10 cellular contexts compared by ENCODE assay signal in genomic region chr15:63190993-63191392, GRCh38. TPM values are rescaled to one million over a fixed set of nuclear protein-coding genes. Genes with fewer than 3 reads are reported as not detected.
DNase-seq lines count a peak whose midpoint lies in the region; ATAC-seq and TF ChIP-seq lines count a peak whose summit lies in the region.
"Had no signal": no experiment of that assay in that cellular context is flagged by ENCODE, and none has a peak within 500 bp of the region (broad histone marks: within the 10 kb centered on the region; RNA-seq: fewer than 3 reads in every experiment).

No MANE protein-coding gene starts in this region.

- peaks cover 62% of the 10 kb centered on the region for H3K4me1 ChIP-seq in CD4-positive, alpha-beta memory T cell (ENCODE audit: insufficient read depth, low read length)
- H3K4me1 ChIP-seq in OCI-LY1 (ENCODE audit: insufficient read depth, low read length, severe bottlenecking) (peaks cover 68% of the 10 kb centered on the region), osteoblast (ENCODE audit: insufficient read depth, low read length) (peaks cover 37% of the 10 kb centered on the region)
- peaks cover 50% of the 10 kb centered on the region for H3K4me1 ChIP-seq in effector memory CD4-positive, alpha-beta T cell (ENCODE audit: control insufficient read depth, insufficient read depth, low read length, poor library complexity, severe bottlenecking)

- intact Hi-C loops in CD4-positive, alpha-beta memory T cell (cut with micrococcal nuclease) = no loop called here

- H3K27ac Mint-ChIP-seq in CD4-positive, alpha-beta memory T cell = peak overlapping the region; percentile 87 to 100 (median 99)

- peak overlapping the region; percentile 88 for H3K9ac ChIP-seq in OCI-LY1 (ENCODE audit: low read length)

- H3K79me2 ChIP-seq in OCI-LY1 (ENCODE audit: insufficient read depth, low read length) (peaks cover 46% of the 10 kb centered on the region), osteoblast (ENCODE audit: insufficient read depth, low read length) (peaks cover 66% of the 10 kb centered on the region)

- H3K9me3 ChIP-seq in CD4-positive, alpha-beta memory T cell (ENCODE audit: control insufficient read depth in 1 of 2, low read length in 2 of 2) = no peaks in the 10 kb centered on the region
- H3K9me3 ChIP-seq in OCI-LY1 (ENCODE audit: low read length) (no peaks in the 10 kb centered on the region), osteoblast (ENCODE audit: low read depth, low read length) (no peaks in the 10 kb centered on the region)
- H3K9me3 ChIP-seq in effector memory CD4-positive, alpha-beta T cell (ENCODE audit: control insufficient read depth, low read length) = no peaks in the 10 kb centered on the region
- H3K9me3 ChIP-seq: body of pancreas had no signal

- H3F3A ChIP-seq in OCI-LY1 (ENCODE audit: insufficient read depth, low read length) = peaks cover 12% of the 10 kb centered on the region

- H3K4me2 ChIP-seq in OCI-LY1 (ENCODE audit: low read length) (peak overlapping the region; percentile 98), osteoblast (ENCODE audit: insufficient read depth, low read length) (peak overlapping the region; percentile 100)

- POLR2A ChIA-PET in CD4-positive, alpha-beta memory T cell (lab: Charles Lee; ENCODE audit: partially characterized antibody) = interaction anchor here (0.6 to 8.6 kb wide), 21 partner anchors 12 to 1703 kb away, joined by 3 to 161 read pairs (median 6); partner anchors contain the start of genes APH1B and RPS27L

- no peaks in the 10 kb centered on the region for H3K9me2 ChIP-seq in OCI-LY1 (ENCODE audit: low read depth, low read length)

- TF ChIP-seq CTCF in OCI-LY1 (IDR thresholded peaks at IDR 0.05; ENCODE audit: low read length) (no peak), osteoblast (IDR thresholded peaks at IDR 0.05; ENCODE audit: extremely low read depth, low read depth, low read length) (no peak), omental fat pad (IDR thresholded peaks at IDR 0.05) (no peak)

- H3K4me3 ChIP-seq in CD4-positive, alpha-beta memory T cell (ENCODE audit: low read length in 2 of 2) = peak overlapping the region; percentile 75 to 80
- H3K4me3 ChIP-seq in OCI-LY1 (ENCODE audit: low read depth, low read length, poor library complexity, severe bottlenecking) = peak overlapping the region; percentile 88
- peak overlapping the region; percentile 99 for H3K4me3 ChIP-seq in effector memory CD4-positive, alpha-beta T cell (ENCODE audit: insufficient read depth, low read depth, low read length, poor library complexity, severe bottlenecking)
- peak overlapping the region; percentile 89 for H3K4me3 ChIP-seq in osteoblast (ENCODE audit: insufficient read depth, low read length)

- CTCF ChIA-PET in CD4-positive, alpha-beta memory T cell (lab: Charles Lee; ENCODE audit: partially characterized antibody) = interaction anchor here (0.8 to 8.6 kb wide), 12 partner anchors 12 to 233 kb away, joined by 3 to 62 read pairs (median 4); partner anchors contain the start of gene RPS27L

- H3K36me3 ChIP-seq in CD4-positive, alpha-beta memory T cell (ENCODE audit: insufficient read depth, low read length) = no peaks in the 10 kb centered on the region
- H3K36me3 ChIP-seq in OCI-LY1 (ENCODE audit: insufficient read depth, low read length) (no peaks in the 10 kb centered on the region), osteoblast (ENCODE audit: insufficient read depth, low read length) (no peaks in the 10 kb centered on the region)
- H3K36me3 ChIP-seq in effector memory CD4-positive, alpha-beta T cell (ENCODE audit: control insufficient read depth, insufficient read depth, low read length) = no peaks in the 10 kb centered on the region

- no peaks in the 10 kb centered on the region for H3K9me3 Mint-ChIP-seq in CD4-positive, alpha-beta memory T cell

- DNase-seq in CD4-positive, alpha-beta memory T cell = no peak
- no peak for DNase-seq in effector memory CD4-positive, alpha-beta T cell
- no peak for DNase-seq in osteoblast (ENCODE audit: insufficient read length, low spot score, missing footprints)
- DNase-seq in omental fat pad (ENCODE audit: low spot score) = no peak
- no peak for DNase-seq in activated CD8-positive, alpha-beta memory T cell treated with anti-CD3 and anti-CD28 coated beads, Interleukin-2, amount 50 U/mL, for 4 hours
- no peak for DNase-seq in SW480 (ENCODE audit: low spot score)
- DNase-seq: body of pancreas, occipital lobe had no signal

- peaks cover 52 to 73% (median 59%) of the 10 kb centered on the region in 4 donors for H3K4me1 Mint-ChIP-seq in CD4-positive, alpha-beta memory T cell

- H3K4me3 Mint-ChIP-seq in CD4-positive, alpha-beta memory T cell = peak overlapping the region; percentile 95 to 99 (median 98)

- H3K27me3 Mint-ChIP-seq in CD4-positive, alpha-beta memory T cell = no peaks in the 10 kb centered on the region

- peak overlapping the region; percentile 93 for H3K27ac ChIP-seq in CD4-positive, alpha-beta memory T cell (ENCODE audit: low read depth, low read length)
- H3K27ac ChIP-seq in OCI-LY1 (ENCODE audit: low read depth, low read length, poor library complexity, severe bottlenecking) (peak overlapping the region; percentile 94), osteoblast (ENCODE audit: low read depth, low read length) (peak overlapping the region; percentile 75)
- H3K27ac ChIP-seq in effector memory CD4-positive, alpha-beta T cell (ENCODE audit: insufficient read depth, low read length, poor library complexity, severe bottlenecking) = peak overlapping the region; percentile 94

- no peaks in the 10 kb centered on the region for H3K27me3 ChIP-seq in CD4-positive, alpha-beta memory T cell (ENCODE audit: insufficient read depth, low read length)
- H3K27me3 ChIP-seq in OCI-LY1 (ENCODE audit: insufficient read depth, low read length) (no peaks in the 10 kb centered on the region; the same call in 1 of the 2 replicates), osteoblast (ENCODE audit: insufficient read depth, low read length) (no peaks in the 10 kb centered on the region)
- no peaks in the 10 kb centered on the region for H3K27me3 ChIP-seq in effector memory CD4-positive, alpha-beta T cell (replicated peaks; ENCODE audit: control insufficient read depth, insufficient read depth, low read length, poor library complexity, severe bottlenecking)
- H3K27me3 ChIP-seq: body of pancreas had no signal

- ATAC-seq in omental fat pad (ENCODE audit: low FRiP score) (no peak), HG03175 (IDR thresholded peaks at IDR 0.05; ENCODE audit: unreplicated experiment) (no peak)
- ATAC-seq: body of pancreas had no signal

- H2AFZ ChIP-seq in OCI-LY1 (ENCODE audit: low read length) = no peak overlapping the region
- H2AFZ ChIP-seq in osteoblast (ENCODE audit: low read length) = no peak overlapping the region

- peaks cover 0 to 21% of the 10 kb centered on the region in 2 donors for H3K36me3 Mint-ChIP-seq in CD4-positive, alpha-beta memory T cell

- no peaks in the 10 kb centered on the region for H4K20me1 ChIP-seq in OCI-LY1 (ENCODE audit: insufficient read depth, low read length)
- peaks cover 32% of the 10 kb centered on the region for H4K20me1 ChIP-seq in osteoblast (ENCODE audit: insufficient read depth, low read length)

RNA-seq across cellular contexts. Expression of gene RAB8B, which starts 1.6 kb away (rescaled TPM):
- 10 to 100 TPM; 86.0 to 86.4 TPM for total RNA-seq in CD4-positive, alpha-beta memory T cell
- polyA plus RNA-seq in CD4-positive, alpha-beta memory T cell = 10 to 100 TPM; 35.1 to 58.3 TPM
- total RNA-seq in osteoblast (55.7 and 57.5 TPM in 2 replicates), omental fat pad (10 to 100 TPM; 36.0 to 55.4 (median 50.0) TPM)

RNA-seq across cellular contexts. Expression of gene RPS27L, which starts 33.7 kb away (rescaled TPM):
- total RNA-seq in CD4-positive, alpha-beta memory T cell = 100 to 1,000 TPM; 150 to 161 TPM
- polyA plus RNA-seq in CD4-positive, alpha-beta memory T cell = 100 to 1,000 TPM; 187 to 211 TPM
- total RNA-seq in osteoblast = 263 and 281 TPM in 2 replicates
- 100 to 1,000 TPM in 1 of 4 donors, 10 to 100 TPM in 3; 71.3 to 107 (median 83.2) TPM for total RNA-seq in omental fat pad
